9 cellular contexts compared by ENCODE assay signal in the genomic region with DNA sequence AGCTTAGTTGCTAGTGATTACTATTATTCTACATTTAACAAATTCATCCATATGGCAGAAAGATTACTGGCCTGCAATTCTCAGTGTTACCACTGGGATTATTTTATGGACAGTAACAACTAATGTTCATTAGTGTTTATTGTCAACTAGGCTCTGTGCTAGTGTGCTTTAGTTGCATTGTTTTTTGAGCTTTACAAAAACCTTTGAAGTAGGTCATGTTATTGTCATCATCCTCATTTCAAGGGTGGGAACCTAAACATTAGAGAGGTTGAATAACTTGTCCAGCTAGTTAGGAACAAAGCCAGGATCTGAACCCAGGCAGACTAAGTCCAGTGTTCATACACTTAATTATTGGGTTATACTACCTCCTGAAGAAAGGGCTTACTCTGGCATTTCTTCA. TPM values are rescaled to one million over a fixed set of nuclear protein-coding genes. Genes with fewer than 3 reads are reported as not detected.
DNase-seq lines count a peak whose midpoint lies in the region; ATAC-seq and TF ChIP-seq lines count a peak whose summit lies in the region.
"Had no signal": no experiment of that assay in that cellular context is flagged by ENCODE, and none has a peak within 500 bp of the region (broad histone marks: within the 10 kb centered on the region; RNA-seq: fewer than 3 reads in every experiment).

No MANE protein-coding gene starts in this region.

- no peaks in the 10 kb centered on the region for H3K36me3 Mint-ChIP-seq in Calu3 (ENCODE audit: insufficient read depth, unreplicated experiment)

- no peak overlapping the region for H3K27ac Mint-ChIP-seq in Calu3 (ENCODE audit: unreplicated experiment)

- TF ChIP-seq CTCF in esophagus squamous epithelium (IDR thresholded peaks at IDR 0.05) (peak in 4 of 6 experiments; percentile 39 to 65 (median 48)), Calu3 (IDR thresholded peaks at IDR 0.05; ENCODE audit: unreplicated experiment) (no peak)

- H3K4me1 Mint-ChIP-seq in Calu3 (ENCODE audit: low read depth, unreplicated experiment) = no peaks in the 10 kb centered on the region

- H3K4me2 ChIP-seq in Karpas-422 (ENCODE audit: low read depth, low read length, poor library complexity, severe bottlenecking) = no peak overlapping the region

- H4K20me1 ChIP-seq in Karpas-422 (ENCODE audit: insufficient read depth, low read depth, low read length) = no peaks in the 10 kb centered on the region

- no peak for TF ChIP-seq POLR2A in esophagus squamous epithelium (IDR thresholded peaks at IDR 0.05)

- ATAC-seq in GM18519 (IDR thresholded peaks at IDR 0.05; ENCODE audit: low FRiP score, unreplicated experiment) (peak; percentile 68), GM21723 (IDR thresholded peaks at IDR 0.05; ENCODE audit: unreplicated experiment) (no peak)

- H3K9me2 ChIP-seq in Karpas-422 (replicated peaks; ENCODE audit: insufficient read depth, low read length) = no peaks in the 10 kb centered on the region

- H3K4me3 ChIP-seq in Karpas-422 (ENCODE audit: low read length) = no peak overlapping the region
- H3K4me3 ChIP-seq in esophagus squamous epithelium = no peak overlapping the region

- H3K36me3 ChIP-seq in Karpas-422 (ENCODE audit: insufficient read depth, low read length) (no peaks in the 10 kb centered on the region), esophagus squamous epithelium (no peaks in the 10 kb centered on the region)

- no peak overlapping the region for H2AFZ ChIP-seq in Karpas-422 (ENCODE audit: low read length)

- no TSS peak for BruUV-seq in Calu3 (replicated peaks; lab: Mats Ljungman, UMichigan)

- H3K9me3 Mint-ChIP-seq in Calu3 (ENCODE audit: low read depth, unreplicated experiment) = no peaks in the 10 kb centered on the region

- H3K9ac ChIP-seq in Karpas-422 (ENCODE audit: low read length) = no peak overlapping the region

- H3K9me3 ChIP-seq in Karpas-422 (ENCODE audit: low read length) = no peaks in the 10 kb centered on the region
- no peaks in the 10 kb centered on the region for H3K9me3 ChIP-seq in esophagus squamous epithelium

- intact Hi-C loops in esophagus squamous epithelium (cut with DNase I) (no loop called here), Calu3 (cut with micrococcal nuclease; ENCODE audit: unreplicated experiment) (no loop called here)

- H3K27ac ChIP-seq in Karpas-422 (ENCODE audit: low read length) = no peak overlapping the region
- H3K27ac ChIP-seq in esophagus squamous epithelium = peak overlapping the region in 2 of 4 donors; percentile 41 to 45

- CTCF ChIA-PET in Calu3 (lab: Charles Lee) = no interaction called here

- no peaks in the 10 kb centered on the region for H3K27me3 ChIP-seq in Karpas-422 (ENCODE audit: low read length)
- peaks cover 0 to 4% (median 0%) of the 10 kb centered on the region in 4 donors for H3K27me3 ChIP-seq in esophagus squamous epithelium

- peaks cover 9% of the 10 kb centered on the region for H3K4me1 ChIP-seq in Karpas-422 (ENCODE audit: low read length)
- H3K4me1 ChIP-seq in esophagus squamous epithelium = no peaks in the 10 kb centered on the region

- H3K79me2 ChIP-seq in Karpas-422 (ENCODE audit: low read length) = no peaks in the 10 kb centered on the region

- DNase-seq in ACHN = peak; percentile 1
- DNase-seq in Karpas-422 = peak; percentile 60
- DNase-seq in esophagus squamous epithelium (lab: John Stamatoyannopoulos, UW) = no peak
- no peak for DNase-seq in hypothalamus (lab: John Stamatoyannopoulos, UW)
- DNase-seq in Calu3 = no peak
- no peak for DNase-seq in MV-4-11 (lab: John Stamatoyannopoulos, UW)
- DNase-seq: activated naive CD4-positive, alpha-beta T cell treated with anti-CD3 and anti-CD28 coated beads, Interleukin-2, amount 50 U/mL, for 16 hours had no signal

- in situ Hi-C loops in ACHN (cut with HindIII; ENCODE audit: low pct_ligation_motif_present, low pct_unique_long_range_greater_than_20kb, low sequenced_read_pairs) = no loop called here

- peaks cover under 1% of the 10 kb centered on the region for H3K27me3 Mint-ChIP-seq in Calu3 (ENCODE audit: unreplicated experiment)

- H3K4me3 Mint-ChIP-seq in Calu3 (ENCODE audit: low read depth, unreplicated experiment) = no peak overlapping the region

RNA-seq across cellular contexts. Expression of a gene that starts 27.8 kb away (rescaled TPM):
- total RNA-seq in Karpas-422 (2014; rRNA removed; shearing (Covaris generic); ENCODE audit: low replicate concordance) = 7.4 and 7.8 TPM in 2 replicates
- total RNA-seq in esophagus squamous epithelium = 10 to 100 TPM; 14.5 to 33.8 (median 16.1) TPM
- total RNA-seq in Calu3 (2022) = 5.0 and 5.6 TPM in 2 replicates

Comparison
In these comparisons a context has a peak if more than half of its experiments do, and no peak if none do; other contexts are left out.
1. DNase-seq: peak in ACHN (single experiment) and Karpas-422 (single experiment); none in esophagus squamous epithelium (single experiment), hypothalamus (0 of 51), Calu3 (single experiment) and MV-4-11 (single experiment).